ENCODE assay signal across 26 cellular contexts in the genomic region with DNA sequence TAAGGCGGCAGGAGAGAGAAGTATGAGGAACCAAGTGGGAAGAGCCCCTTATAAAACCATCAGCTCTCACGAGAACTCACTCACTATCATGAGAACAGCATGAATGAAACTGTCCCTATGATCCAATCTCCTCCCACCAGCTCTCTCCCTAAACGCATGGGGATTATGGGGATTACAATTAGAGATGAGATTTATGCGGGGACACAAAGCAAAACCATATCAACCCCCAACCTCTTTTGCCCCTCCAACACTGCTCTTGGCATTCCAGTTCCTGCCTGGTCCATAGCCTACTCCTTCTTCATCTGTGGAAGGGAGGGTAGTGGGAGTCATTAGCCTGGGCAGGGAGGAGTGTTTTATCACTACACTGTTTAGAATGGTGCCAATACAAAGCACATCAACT. TPM values are rescaled to one million over a fixed set of nuclear protein-coding genes. Genes with fewer than 3 reads are reported as not detected.
"Had no signal": no experiment of that assay in that cellular context is flagged by ENCODE, and none has a peak within 500 bp of the region (broad histone marks: within the 10 kb centered on the region; RNA-seq: fewer than 3 reads in every experiment).

No MANE protein-coding gene starts in this region.

- H3K4me3 Mint-ChIP-seq: WTC11 had no signal

- H3K36me3 Mint-ChIP-seq: activated CD4-positive, alpha-beta memory T cell treated with anti-CD3 and anti-CD28 coated beads for 36 hours; activated naive CD4-positive, alpha-beta T cell treated with anti-CD3 and anti-CD28 coated beads, Interleukin-2, amount 50 U/mL, for 24 hours; WTC11 had no signal

- H3K27me3 ChIP-seq: body of pancreas, cardiac muscle cell, ovary, spleen, tibial nerve, uterus had no signal

- H3K36me3 ChIP-seq: cardiac muscle cell, neutrophil, ovary, prostate gland, tibial nerve, uterus had no signal

- H3K9me3 ChIP-seq: body of pancreas, neutrophil, ovary, prostate gland, spleen, tibial nerve, uterus had no signal

- H3K27ac ChIP-seq: body of pancreas, neutrophil, ovary, prostate gland, uterus had no signal

- H3K9me3 Mint-ChIP-seq: activated CD4-positive, alpha-beta memory T cell treated with anti-CD3 and anti-CD28 coated beads for 36 hours; activated naive CD4-positive, alpha-beta T cell treated with anti-CD3 and anti-CD28 coated beads, Interleukin-2, amount 50 U/mL, for 24 hours; activated T-helper 1 cell treated with anti-CD3 and anti-CD28 coated beads, Interleukin-12 subunit alpha, Interleukin-12 subunit beta, Interleukin-2, Interleukin-4 antibody, amounts not matched to agents 30 ng/mL and 10 ng/mL and 1 ng/mL, durations not matched to agents 14 hours and 24 hours and 36 hours; dendritic cell treated with granulocyte-macrophage colony-stimulating factor and Interleukin-4, amounts not matched to agents 40 ng/mL and 50 ng/mL, for 4 days; memory B cell; nephron; stimulated activated naive CD8-positive, alpha-beta T cell treated with anti-CD3 and anti-CD28 coated beads, Interleukin-15, Interleukin-2, amounts not matched to agents 100 ng/mL and 50 ng/mL, for 24 hours; WTC11 had no signal

- H3K27ac Mint-ChIP-seq: activated CD4-positive, alpha-beta memory T cell treated with anti-CD3 and anti-CD28 coated beads for 36 hours; activated naive CD4-positive, alpha-beta T cell treated with anti-CD3 and anti-CD28 coated beads, Interleukin-2, amount 50 U/mL, for 24 hours; activated T-helper 1 cell treated with anti-CD3 and anti-CD28 coated beads, Interleukin-12 subunit alpha, Interleukin-12 subunit beta, Interleukin-2, Interleukin-4 antibody, amounts not matched to agents 30 ng/mL and 10 ng/mL and 1 ng/mL, durations not matched to agents 14 hours and 24 hours and 36 hours; dendritic cell treated with granulocyte-macrophage colony-stimulating factor and Interleukin-4, amounts not matched to agents 40 ng/mL and 50 ng/mL, for 4 days; nephron; WTC11 had no signal

- H3K27me3 Mint-ChIP-seq: memory B cell had no signal

- FAIRE-seq: islet of Langerhans, TTC549 had no signal

- DNase-seq: activated CD4-positive, alpha-beta memory T cell treated with anti-CD3 and anti-CD28 coated beads for 36 hours; activated CD4-positive, alpha-beta T cell treated with anti-CD3 and anti-CD28 coated beads for 4 hours; activated gamma-delta T cell treated with Interleukin-2 at 50 U/mL for 16 hours; anterior cingulate cortex; body of pancreas; effector CD4-positive, alpha-beta T cell; erythroblast; hypothalamus; ovary; spleen; stimulated activated CD4-positive, alpha-beta T cell treated with anti-CD3 and anti-CD28 coated beads, Interleukin-4, amount 100 ng/mL, for 1 hour; T-helper 1 cell; uterus had no signal

- H3K4me3 ChIP-seq: body of pancreas, cardiac muscle cell, ovary, prostate gland, uterus had no signal

RNA-seq across cellular contexts. Expression of a gene that starts 15.3 kb away (rescaled TPM):
- polyA plus RNA-seq: cardiac muscle cell had no signal
